8 cellular contexts compared by ENCODE assay signal in the genomic region with DNA sequence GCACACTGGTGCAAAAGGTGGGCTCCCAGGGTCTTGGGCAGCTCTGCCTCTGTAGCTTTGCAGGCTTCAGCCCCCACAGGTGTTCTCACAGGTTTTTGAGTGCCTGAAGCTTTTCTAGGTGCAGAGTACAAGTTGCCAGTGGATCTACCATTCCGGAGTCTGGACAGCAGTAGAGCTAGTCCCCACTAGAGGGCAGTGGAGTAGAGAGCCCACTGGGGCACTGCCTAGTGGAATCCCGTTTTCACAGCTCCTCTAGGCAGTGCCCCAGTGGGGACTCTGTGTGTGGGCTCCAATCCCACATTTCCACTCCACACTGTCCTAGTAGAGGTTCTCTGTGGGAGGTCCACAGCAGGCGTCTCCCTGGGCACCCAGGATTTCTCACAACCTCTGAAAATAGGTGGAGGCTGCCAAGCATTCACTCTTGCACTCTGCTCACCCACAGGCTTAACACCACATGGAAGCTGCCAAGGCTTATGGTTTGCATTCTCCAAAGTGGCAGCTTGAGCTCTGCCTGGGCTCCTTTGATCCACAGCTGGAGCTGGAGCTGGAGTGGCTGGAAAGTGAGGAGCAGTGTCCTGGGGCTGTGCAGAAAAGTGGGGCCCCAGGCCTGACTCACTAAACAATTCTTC.
A peak's percentile ranks its signal among the peaks of the same experiment; 100 is the strongest.
DNase-seq lines count a peak whose midpoint lies in the region; ATAC-seq and TF ChIP-seq lines count a peak whose summit lies in the region.

No MANE protein-coding gene starts in this region.

- no peak for TF ChIP-seq POLR2A in Peyer's patch (IDR thresholded peaks at IDR 0.05)

- no peak overlapping the region for H3K27ac ChIP-seq in Peyer's patch

- peak in 4 of 6 experiments; percentile 16 to 42 (median 28) for TF ChIP-seq CTCF in Peyer's patch (IDR thresholded peaks at IDR 0.05)
- peak; percentile 64 for TF ChIP-seq CTCF in fibroblast of the aortic adventitia (IDR thresholded peaks at IDR 0.05; ENCODE audit: insufficient read depth, low read length)

- ATAC-seq in HG02973 (IDR thresholded peaks at IDR 0.05; ENCODE audit: unreplicated experiment), result peak; percentile 78
- ATAC-seq in HG02852 (IDR thresholded peaks at IDR 0.05; ENCODE audit: unreplicated experiment), result no peak

- no peaks in the 10 kb centered on the region for H3K4me1 ChIP-seq in Peyer's patch

- in situ Hi-C loops in ACHN (cut with HindIII; ENCODE audit: low pct_ligation_motif_present, low pct_unique_long_range_greater_than_20kb, low sequenced_read_pairs), result no loop called here

- no peaks in the 10 kb centered on the region for H3K27me3 ChIP-seq in Peyer's patch

- no peaks in the 10 kb centered on the region for H3K36me3 ChIP-seq in Peyer's patch

- peak; percentile 42 for DNase-seq in ACHN
- peak; percentile 10 for DNase-seq in GDM1 (lab: John Stamatoyannopoulos, UW)
- peak in 1 of 3 donors; percentile 48 for DNase-seq in Peyer's patch
- DNase-seq in fibroblast of the aortic adventitia (ENCODE audit: low read depth), result peak; percentile 7
- DNase-seq in stimulated activated naive CD4-positive, alpha-beta T cell (lab: John Stamatoyannopoulos, UW), result no peak
- no peak for DNase-seq in AG08395 (ENCODE audit: low spot score)

- H3K4me3 ChIP-seq in Peyer's patch, result no peak overlapping the region
- H3K4me3 ChIP-seq in fibroblast of the aortic adventitia (ENCODE audit: low read depth, low read length), result no peak overlapping the region

- peaks cover 0 to 6% (median 0%) of the 10 kb centered on the region in 4 donors for H3K9me3 ChIP-seq in Peyer's patch

Comparison
In these comparisons a context has a peak if more than half of its experiments do, and no peak if none do; other contexts are left out.
1. DNase-seq: peak in ACHN (single experiment), GDM1 (single experiment) and fibroblast of the aortic adventitia (single experiment); none in stimulated activated naive CD4-positive, alpha-beta T cell (0 of 6) and AG08395 (single experiment).